In genomic region chr14:50062438-50063039, GRCh38 we compare ENCODE assay signal across 8 cellular contexts. TPM values are rescaled to one million over a fixed set of nuclear protein-coding genes. Genes with fewer than 3 reads are reported as not detected.
DNase-seq lines count a peak whose midpoint lies in the region; ATAC-seq, FAIRE-seq and TF ChIP-seq lines count a peak whose summit lies in the region.

No MANE protein-coding gene starts in this region.

- FAIRE-seq in H1 (lab: Jason Lieb, UNC): no peak

- H3K27me3 ChIP-seq in H1 (replicated peaks in 1 of 4; ENCODE audit: control insufficient read depth in 3 of 4, extremely low read depth in 1 of 4, insufficient read depth in 3 of 4, low read length in 3 of 4): no peaks in the 10 kb centered on the region; a peak in 1 of 7 replicates
- no peaks in the 10 kb centered on the region for H3K27me3 ChIP-seq in H9 (ENCODE audit: insufficient read depth, low read length)

- H3K18ac ChIP-seq in H1 (ENCODE audit: extremely low read depth, low read length) (no peak overlapping the region), H9 (ENCODE audit: insufficient read length, low read depth, low read length) (no peak overlapping the region)

- H3T11ph ChIP-seq in H9 (ENCODE audit: low read length): no peak overlapping the region

- no peaks in the 10 kb centered on the region for H3K27me3 Mint-ChIP-seq in activated CD4-positive, alpha-beta T cell treated with anti-CD3 and anti-CD28 coated beads, Interleukin-2, amount 10 ng/mL, durations not matched to agents 7 days and 5 days
- peaks cover 4% of the 10 kb centered on the region for H3K27me3 Mint-ChIP-seq in progenitor cell of endocrine pancreas
- H3K27me3 Mint-ChIP-seq in H9 (ENCODE audit: low read depth): no peaks in the 10 kb centered on the region

- no peaks in the 10 kb centered on the region for H3K9me3 Mint-ChIP-seq in activated CD4-positive, alpha-beta T cell treated with anti-CD3 and anti-CD28 coated beads, Interleukin-2, amount 10 ng/mL, durations not matched to agents 7 days and 5 days
- H3K9me3 Mint-ChIP-seq in progenitor cell of endocrine pancreas (ENCODE audit: low read depth) (no peaks in the 10 kb centered on the region), H9 (no peaks in the 10 kb centered on the region)

- no peak overlapping the region for H3K4ac ChIP-seq in H1 (replicated peaks; ENCODE audit: insufficient read length, low read depth, low read length)
- no peak overlapping the region for H3K4ac ChIP-seq in H9 (ENCODE audit: low read depth, low read length)

- H2BK120ac ChIP-seq in H1 (replicated peaks; ENCODE audit: low read depth, low read length) (no peak overlapping the region), H9 (ENCODE audit: low read depth, low read length, poor library complexity, severe bottlenecking) (no peak overlapping the region)

- no peak for TF ChIP-seq RAD21 in H1 (IDR thresholded peaks at IDR 0.05 in 1 of 2, conservative IDR thresholded peaks at IDR 0.05 in 1 of 2; ENCODE audit: low read depth in 2 of 2, low read length in 2 of 2)

- TF ChIP-seq CTCF in H1 (IDR thresholded peaks at IDR 0.05; ENCODE audit: control extremely low read depth in 1 of 3, insufficient read depth in 1 of 3, low read depth in 1 of 3, low read length in 3 of 3): no peak
- TF ChIP-seq CTCF in progenitor cell of endocrine pancreas (IDR thresholded peaks at IDR 0.05; ENCODE audit: unreplicated experiment): no peak
- no peak for TF ChIP-seq CTCF in H9 (conservative IDR thresholded peaks at IDR 0.05)

- H3K4me1 ChIP-seq in H1 (replicated peaks in 1 of 4; ENCODE audit: control insufficient read depth in 3 of 4, insufficient read depth in 4 of 4, low read length in 3 of 4) (peaks cover 5 to 13% (median 9%) of the 10 kb centered on the region in 4 experiments; a peak in 6 of 7 replicates), H9 (ENCODE audit: insufficient read depth, low read length) (peaks cover 6% of the 10 kb centered on the region; the same call in 1 of the 2 replicates)

- H2BK20ac ChIP-seq in H1 (ENCODE audit: low read length): no peak overlapping the region
- H2BK20ac ChIP-seq in H9 (ENCODE audit: low read depth, low read length, poor library complexity, severe bottlenecking): no peak overlapping the region

- H3K4me1 Mint-ChIP-seq in activated CD4-positive, alpha-beta T cell treated with anti-CD3 and anti-CD28 coated beads, Interleukin-2, amount 10 ng/mL, durations not matched to agents 7 days and 5 days: peaks cover 90% of the 10 kb centered on the region
- peaks cover 30% of the 10 kb centered on the region for H3K4me1 Mint-ChIP-seq in progenitor cell of endocrine pancreas (ENCODE audit: low read depth)
- peaks cover 28% of the 10 kb centered on the region in 2 experiments for H3K4me1 Mint-ChIP-seq in H9

- H4K8ac ChIP-seq in H1 (ENCODE audit: extremely low read depth, insufficient read depth, low read length): no peak overlapping the region
- H4K8ac ChIP-seq in H9 (replicated peaks; ENCODE audit: insufficient read length, low read depth, low read length): no peak overlapping the region

- 81 to 100% methylated on average over 2 to 7 of the region's 7 CpGs for WGBS in H1 (ENCODE audit: extremely low coverage in 1 of 2, insufficient coverage in 1 of 2, insufficient read length in 1 of 2, insufficient replicate concordance in 2 of 2, low coverage in 1 of 2, low lambda C conversion rate in 2 of 2, missing lambda C conversion rate in 1 of 2), 2 experiments
- WGBS in H9 (ENCODE audit: extremely low coverage, insufficient read length, low lambda C conversion rate): no CpG with 5 or more reads among the region's 7 CpGs

- 0 out of 2 replicates have a peak overlapping the region, but pooled peaks have one; percentile 56 for H2BK5ac ChIP-seq in H1 (ENCODE audit: low read depth, low read length)
- no peak overlapping the region for H2BK5ac ChIP-seq in H9 (ENCODE audit: insufficient read length, low read length)

- no peak overlapping the region for H3K9ac ChIP-seq in H1 (replicated peaks in 1 of 4; ENCODE audit: extremely low read depth in 1 of 4, low read depth in 3 of 4, low read length in 3 of 4)
- H3K9ac ChIP-seq in H9 (ENCODE audit: extremely low read depth, insufficient read length, low read length): no peak overlapping the region

- no peak overlapping the region for H2BK15ac ChIP-seq in H1 (ENCODE audit: low read length)
- H2BK15ac ChIP-seq in H9 (ENCODE audit: low read depth, low read length): no peak overlapping the region

- peak; percentile 80 for TF ChIP-seq POLR2A in GM19193 (IDR thresholded peaks at IDR 0.05; ENCODE audit: extremely low read depth, insufficient read depth, insufficient read length)
- TF ChIP-seq POLR2A in H1 (IDR thresholded peaks at IDR 0.05; ENCODE audit: control extremely low read depth in 1 of 2, low read depth in 2 of 2, low read length in 2 of 2): no peak

- H3K9me3 ChIP-seq in H1 (ENCODE audit: insufficient read depth in 2 of 2, low read depth in 1 of 2, low read length in 1 of 2) (no peaks in the 10 kb centered on the region), H9 (ENCODE audit: control insufficient read depth, low read depth, low read length) (no peaks in the 10 kb centered on the region)

- peak overlapping the region; percentile 81 for H3K4me3 Mint-ChIP-seq in activated CD4-positive, alpha-beta T cell treated with anti-CD3 and anti-CD28 coated beads, Interleukin-2, amount 10 ng/mL, durations not matched to agents 7 days and 5 days
- H3K4me3 Mint-ChIP-seq in progenitor cell of endocrine pancreas (ENCODE audit: low read depth) (peak overlapping the region; percentile 27), H9 (0 out of 5 replicates have a peak overlapping the region, but pooled peaks of 1 of the 2 experiments have one; percentile 53)

- ATAC-seq in HG02970 (IDR thresholded peaks at IDR 0.05; ENCODE audit: low FRiP score, unreplicated experiment): no peak

- POLR2A ChIA-PET in activated CD4-positive, alpha-beta T cell treated with anti-CD3 and anti-CD28 coated beads, Interleukin-2, amount 10 ng/mL, durations not matched to agents 7 days and 5 days (lab: Charles Lee): interaction anchor here (0.6 to 2.3 kb wide), 18 partner anchors 14 to 478 kb away, joined by 3 to 24 read pairs (median 4); partner anchors contain the start of genes MGAT2 and RPL36AL
- POLR2A ChIA-PET in H1 (lab: Charles Lee; ENCODE audit: partially characterized antibody): no interaction called here

- H3K23ac ChIP-seq in H1 (ENCODE audit: insufficient read length) (no peak overlapping the region), H9 (ENCODE audit: insufficient read length, low read depth, low read length) (no peak overlapping the region)

- CTCF ChIA-PET in activated CD4-positive, alpha-beta T cell treated with anti-CD3 and anti-CD28 coated beads, Interleukin-2, amount 10 ng/mL, durations not matched to agents 7 days and 5 days (lab: Charles Lee): interaction anchor here (0.7 to 4.8 kb wide), 16 partner anchors 10 to 210 kb away, joined by 3 to 51 read pairs (median 6); partner anchors contain the start of gene NEMF
- CTCF ChIA-PET in H1 (lab: Charles Lee; ENCODE audit: partially characterized antibody): interaction anchor here (0.8 to 2.7 kb wide), 9 partner anchors 17 to 201 kb away, joined by 3 to 8 read pairs (median 5); no protein-coding TSS in a partner anchor

- H2BK12ac ChIP-seq in H1 (ENCODE audit: low read depth, low read length): peak overlapping the region; percentile 95; the same call in 1 of the 2 replicates
- no peak overlapping the region for H2BK12ac ChIP-seq in H9 (ENCODE audit: insufficient read length, low read depth, low read length)

- H3K36me3 ChIP-seq in H1 (ENCODE audit: control insufficient read depth in 2 of 4, insufficient read depth in 4 of 4, low read length in 3 of 4): no peaks in the 10 kb centered on the region

- H3K79me1 ChIP-seq in H1 (ENCODE audit: low read depth, low read length) (no peaks in the 10 kb centered on the region), H9 (ENCODE audit: insufficient read depth, low read depth, low read length, poor library complexity, severe bottlenecking) (no peaks in the 10 kb centered on the region)

- no peak for TF ChIP-seq EP300 in H1 (IDR thresholded peaks at IDR 0.05; ENCODE audit: borderline replicate concordance in 1 of 2, low read depth in 2 of 2, low read length in 2 of 2)

- peaks cover 34% of the 10 kb centered on the region for H3K36me3 Mint-ChIP-seq in activated CD4-positive, alpha-beta T cell treated with anti-CD3 and anti-CD28 coated beads, Interleukin-2, amount 10 ng/mL, durations not matched to agents 7 days and 5 days (ENCODE audit: low read depth)
- H3K36me3 Mint-ChIP-seq in progenitor cell of endocrine pancreas (ENCODE audit: insufficient read depth) (no peaks in the 10 kb centered on the region), H9 (ENCODE audit: insufficient read depth in 1 of 3, low read depth in 3 of 3) (no peaks in the 10 kb centered on the region; a peak in 1 of 7 replicates)

- H3K56ac ChIP-seq in H1 (replicated peaks; ENCODE audit: insufficient read length, low read depth, low read length): no peak overlapping the region
- H3K56ac ChIP-seq in H9 (ENCODE audit: insufficient read length, low read depth, low read length): no peak overlapping the region

- no peak overlapping the region for H4K91ac ChIP-seq in H1 (replicated peaks; ENCODE audit: insufficient read length, low read length)
- H4K91ac ChIP-seq in H9 (ENCODE audit: insufficient read length, low read depth, low read length): no peak overlapping the region

- peak overlapping the region; percentile 98 for H3K27ac Mint-ChIP-seq in activated CD4-positive, alpha-beta T cell treated with anti-CD3 and anti-CD28 coated beads, Interleukin-2, amount 10 ng/mL, durations not matched to agents 7 days and 5 days
- H3K27ac Mint-ChIP-seq in progenitor cell of endocrine pancreas (peak overlapping the region; percentile 92), H9 (peak overlapping the region in 1 of 3 experiments; percentile 93; a peak in 3 of 7 replicates)

- no peak overlapping the region for H2AK5ac ChIP-seq in H1 (ENCODE audit: low read depth, low read length)
- no peak overlapping the region for H2AK5ac ChIP-seq in H9 (ENCODE audit: insufficient read length, low read length)

- H3K4me3 ChIP-seq in H1 (ENCODE audit: extremely low read depth in 1 of 4, insufficient read depth in 2 of 4, low read depth in 3 of 4, low read length in 4 of 4): no peak overlapping the region

- H3K14ac ChIP-seq in H1 (ENCODE audit: insufficient read length) (no peak overlapping the region), H9 (ENCODE audit: insufficient read depth, low read length) (no peak overlapping the region)

- H4K5ac ChIP-seq in H1 (ENCODE audit: insufficient read length, low read depth, low read length): no peak overlapping the region
- H4K5ac ChIP-seq in H9 (ENCODE audit: insufficient read length, low read depth, low read length): no peak overlapping the region

- H3K23me2 ChIP-seq in H1 (ENCODE audit: low read depth, low read length): no peaks in the 10 kb centered on the region
- no peaks in the 10 kb centered on the region for H3K23me2 ChIP-seq in H9 (ENCODE audit: insufficient read length, low read depth, low read length, poor library complexity, severe bottlenecking)

- no peaks in the 10 kb centered on the region for H3K79me2 ChIP-seq in H1 (ENCODE audit: control insufficient read depth in 1 of 2, insufficient read depth in 2 of 2, low read length in 2 of 2)
- no peaks in the 10 kb centered on the region for H3K79me2 ChIP-seq in H9 (ENCODE audit: insufficient read depth, low read length)

- DNase-seq in LoVo (ENCODE audit: low spot score) (peak; percentile 69), H1 (ENCODE audit: low read depth in 1 of 2, low spot score in 2 of 2) (no peak), progenitor cell of endocrine pancreas (ENCODE audit: low spot score, unreplicated experiment) (no peak), foreskin melanocyte (no peak), H9 (no peak)
- peak; percentile 94 for DNase-seq in activated CD4-positive, alpha-beta T cell treated with anti-CD3 and anti-CD28 coated beads, Interleukin-2, amount 10 ng/mL, durations not matched to agents 7 days and 5 days

- H2AFZ ChIP-seq in H1 (ENCODE audit: low read length) (peak overlapping the region; percentile 75; the same call in 1 of the 2 replicates), H9 (ENCODE audit: low read length) (no peak overlapping the region)

- H3K27ac ChIP-seq in H1 (ENCODE audit: low read depth, low read length) (no peak overlapping the region), H9 (ENCODE audit: insufficient read length, low read depth, low read length) (no peak overlapping the region)

- no peaks in the 10 kb centered on the region for H4K20me1 ChIP-seq in H1 (replicated peaks in 1 of 2; ENCODE audit: control insufficient read depth in 1 of 2, insufficient read depth in 2 of 2, low read length in 2 of 2)
- no peaks in the 10 kb centered on the region for H4K20me1 ChIP-seq in H9 (ENCODE audit: control insufficient read depth, insufficient read depth, insufficient read length)

- no peak overlapping the region for H3K4me2 ChIP-seq in H1 (ENCODE audit: insufficient read depth in 1 of 2, low read depth in 2 of 2, low read length in 2 of 2)
- H3K4me2 ChIP-seq in H9 (ENCODE audit: insufficient read depth, insufficient read length, low read length): no peak overlapping the region

RNA-seq across cellular contexts. Expression of gene VCPKMT, which starts 53.8 kb away (rescaled TPM):
- total RNA-seq in activated CD4-positive, alpha-beta T cell treated with anti-CD3 and anti-CD28 coated beads, Interleukin-2, amount 10 ng/mL, durations not matched to agents 7 days and 5 days: 10 to 100 TPM in 1 of 2 experiments, 1 to 10 TPM in 1; 9.8 to 11.3 TPM
- 7.1 and 8.9 TPM in 2 replicates for total RNA-seq in H1 (2021; fragmentation: NEBNext Ultra II Directional; extraction: Animal tissue kit (Norgen Biotek cat#: 25700))
- polyA plus RNA-seq in H1 (2011; rRNA removed): 3.8 and 4.8 TPM in 2 replicates
- polyA plus RNA-seq in H1 (2011; cell fraction: cytosol; rRNA removed): 6.4 TPM
- 11.6 TPM for polyA plus RNA-seq in H1 (2011; cell fraction: nucleus; rRNA removed)
- polyA plus RNA-seq in H1 (2012, experiment 1 of 2): 6.0 to 10.5 TPM (median 6.5 TPM) in 4 replicates
- 1.3 TPM for polyA plus RNA-seq in H1 (2012, experiment 2 of 2)
- 8.4 TPM for polyA plus RNA-seq in H1 (2013, experiment 1 of 2)
- polyA plus RNA-seq in H1 (2013, experiment 2 of 2): 8.8 TPM
- polyA minus RNA-seq in H1 (2011; rRNA and poly(A)+ RNA removed): 2.5 and 2.8 TPM in 2 replicates
- 3.4 TPM for polyA minus RNA-seq in H1 (2011; cell fraction: cytosol; rRNA and poly(A)+ RNA removed)
- 8.9 TPM for polyA minus RNA-seq in H1 (2011; cell fraction: nucleus; rRNA and poly(A)+ RNA removed)
- total RNA-seq in progenitor cell of endocrine pancreas (11.9 and 14.6 TPM in 2 replicates), H9 (2021) (13.5 and 13.7 TPM in 2 replicates)

Comparison
In these comparisons a context has a peak if more than half of its experiments do, and no peak if none do; other contexts are left out.
1. DNase-seq: peak in LoVo (single experiment) and activated CD4-positive, alpha-beta T cell treated with anti-CD3 and anti-CD28 coated beads, Interleukin-2, amount 10 ng/mL, durations not matched to agents 7 days and 5 days (single experiment); none in H1 (0 of 2), progenitor cell of endocrine pancreas (single experiment), foreskin melanocyte (single experiment) and H9 (single experiment).